11 cellular contexts compared by ENCODE assay signal in genomic region chr1:1353389-1354151, GRCh38. TPM values are rescaled to one million over a fixed set of nuclear protein-coding genes. Genes with fewer than 3 reads are reported as not detected.
A peak's percentile ranks its signal among the peaks of the same experiment; 100 is the strongest.
DNase-seq lines count a peak whose midpoint lies in the region; ATAC-seq, FAIRE-seq and TF ChIP-seq lines count a peak whose summit lies in the region.
"Had no signal": no experiment of that assay in that cellular context is flagged by ENCODE, and none has a peak within 500 bp of the region (broad histone marks: within the 10 kb centered on the region; RNA-seq: fewer than 3 reads in every experiment).

No MANE protein-coding gene starts in this region.

- TF ChIP-seq CTCF in AG10803 (conservative IDR thresholded peaks at IDR 0.05; ENCODE audit: low read length) = no peak
- TF ChIP-seq CTCF in GM20000 (IDR thresholded peaks at IDR 0.05; ENCODE audit: extremely low read depth, missing control alignments) = no peak

- peak overlapping the region; percentile 29 for H3K27ac ChIP-seq in mesodermal cell (ENCODE audit: low read depth, low read length, severe bottlenecking)

- WGBS in mesodermal cell (ENCODE audit: insufficient coverage in 2 of 2), 2 experiments = 76 to 82% methylated on average over 25 of the region's 28 CpGs

- FAIRE-seq in urothelium cell line (lab: Jason Lieb, UNC) = no peak

- no peak for ATAC-seq in HG02610 (IDR thresholded peaks at IDR 0.05; ENCODE audit: unreplicated experiment)
- no peak for ATAC-seq in HG02571 (IDR thresholded peaks at IDR 0.05; ENCODE audit: unreplicated experiment)

- H3K4me3 ChIP-seq in AG10803 (ENCODE audit: low read length) (peak overlapping the region; percentile 24; the same call in 1 of the 2 replicates), mesodermal cell (ENCODE audit: extremely low read depth, insufficient read depth, low read length, poor library complexity, severe bottlenecking) (no peak overlapping the region)

- peaks cover 25% of the 10 kb centered on the region for H3K4me1 ChIP-seq in mesodermal cell (ENCODE audit: control insufficient read depth, insufficient read depth, low read length, poor library complexity, severe bottlenecking)

- H3K9me3 ChIP-seq in mesodermal cell (ENCODE audit: control insufficient read depth, low read length) = no peaks in the 10 kb centered on the region

- no peak for DNase-seq in AG10803 (ENCODE audit: low read depth)
- DNase-seq in DMS153 treated with DMSO at 0.1 percent for 48 hours (lab: John Stamatoyannopoulos, UW; ENCODE audit: unreplicated experiment) = peak; percentile 59
- no peak for DNase-seq in urothelium cell line (ENCODE audit: low spot score)
- DNase-seq in GM20000 (ENCODE audit: low spot score) = no peak
- DNase-seq: activated CD8-positive, alpha-beta memory T cell treated with anti-CD3 and anti-CD28 coated beads for 24 hours; effector CD8-positive, alpha-beta T cell; NCI-H524 treated with DMSO at 0.1 percent for 48 hours had no signal

- TF ChIP-seq POLR2A in Raji (IDR thresholded peaks at IDR 0.05; ENCODE audit: insufficient read depth, low read depth, low read length) = peak; percentile 44; the same call in 1 of the 2 replicates

- H3K36me3 ChIP-seq in mesodermal cell (ENCODE audit: control insufficient read depth, insufficient read depth, low read length) = peaks cover 20% of the 10 kb centered on the region

RNA-seq across cellular contexts. Expression of gene DVL1, which starts 4.4 kb away (rescaled TPM):
- 41.8 TPM for polyA plus RNA-seq in mesodermal cell (2013, experiment 1 of 2)
- 32.0 TPM for polyA plus RNA-seq in mesodermal cell (2013, experiment 2 of 2)

RNA-seq across cellular contexts. Expression of gene MXRA8, which starts 4.8 kb away (rescaled TPM):
- polyA plus RNA-seq in mesodermal cell (2013, experiment 1 of 2) = 234 TPM
- 205 TPM for polyA plus RNA-seq in mesodermal cell (2013, experiment 2 of 2)

RNA-seq across cellular contexts. Expression of gene AURKAIP1, which starts 21.4 kb away (rescaled TPM):
- 103 TPM for polyA plus RNA-seq in mesodermal cell (2013, experiment 1 of 2)
- polyA plus RNA-seq in mesodermal cell (2013, experiment 2 of 2) = 83.9 TPM

RNA-seq across cellular contexts. Expression of gene TAS1R3, which starts 22.5 kb away (rescaled TPM):
- 0.11 TPM for polyA plus RNA-seq in mesodermal cell (2013, experiment 1 of 2)
- polyA plus RNA-seq in mesodermal cell (2013, experiment 2 of 2) = 0.10 TPM

RNA-seq across cellular contexts. Expression of gene CPTP, which starts 29.0 kb away (rescaled TPM):
- polyA plus RNA-seq in mesodermal cell (2013, experiment 1 of 2) = 15.0 TPM
- 11.1 TPM for polyA plus RNA-seq in mesodermal cell (2013, experiment 2 of 2)
